Comparison of ENCODE assay signal across 24 cellular contexts in genomic region chr2:45713126-45713525, GRCh38.
"Had no signal": no experiment of that assay in that cellular context is flagged by ENCODE, and none has a peak within 500 bp of the region (broad histone marks: within the 10 kb centered on the region; RNA-seq: fewer than 3 reads in every experiment).

No MANE protein-coding gene starts in this region.

- H3K4me1 ChIP-seq: foreskin keratinocyte, lower lobe of right lung had no signal

- H3K36me3 ChIP-seq: esophagus muscularis mucosa, left lung, lower lobe of right lung, right atrium auricular region had no signal

- ATAC-seq: foreskin keratinocyte; left lung; lower lobe of right lung; naive thymus-derived CD8-positive, alpha-beta T cell had no signal

- H3K4me3 ChIP-seq: esophagus muscularis mucosa, left lung, lower lobe of right lung, right atrium auricular region, smooth muscle cell, testis had no signal

- H3K27ac ChIP-seq: esophagus muscularis mucosa, foreskin keratinocyte, left lung, lower lobe of right lung, parathyroid adenoma, right atrium auricular region, testis had no signal

- H3K27me3 ChIP-seq: esophagus muscularis mucosa, foreskin keratinocyte, left lung, right atrium auricular region, testis had no signal

- DNase-seq: activated CD4-positive, alpha-beta memory T cell treated with anti-CD3 and anti-CD28 coated beads for 36 hours; activated CD4-positive, alpha-beta T cell treated with anti-CD3 and anti-CD28 coated beads, Interleukin-2, amount 10 ng/mL, durations not matched to agents 24 days and 14 days; activated CD4-positive, CD25-positive, alpha-beta regulatory T cell treated with anti-CD3 and anti-CD28 coated beads, Interleukin-2, amount 50 U/mL, for 72 hours; activated CD8-positive, alpha-beta memory T cell treated with anti-CD3 and anti-CD28 coated beads, Interleukin-2, amount 50 U/mL, for 4 hours; activated gamma-delta T cell; activated naive CD4-positive, alpha-beta T cell treated with anti-CD3 and anti-CD28 coated beads, Interleukin-2, amount 50 U/mL, for 16 hours; activated T-cell treated with anti-CD3 and anti-CD28 coated beads, Interleukin-2, amount 50 U/mL, for 24 hours; amniotic stem cell; dermis blood vessel endothelial cell; effector CD4-positive, alpha-beta T cell; foreskin keratinocyte; left lung; lower lobe of right lung; mesenchymal stem cell; naive thymus-derived CD8-positive, alpha-beta T cell; occipital lobe; stimulated activated CD4-positive, alpha-beta T cell treated with anti-CD3 and anti-CD28 coated beads, Interleukin-2, amount 100 ng/mL, for 24 hours; stimulated activated naive CD4-positive, alpha-beta T cell treated with Interleukin-2 at 50 U/mL for 16 hours; testis; trophoblast cell had no signal

- H3K9me3 ChIP-seq: esophagus muscularis mucosa, left lung, lower lobe of right lung, right atrium auricular region, testis had no signal

- H3K9ac ChIP-seq: parathyroid adenoma had no signal

- H3K4me2 ChIP-seq: smooth muscle cell had no signal
